In the genomic region with DNA sequence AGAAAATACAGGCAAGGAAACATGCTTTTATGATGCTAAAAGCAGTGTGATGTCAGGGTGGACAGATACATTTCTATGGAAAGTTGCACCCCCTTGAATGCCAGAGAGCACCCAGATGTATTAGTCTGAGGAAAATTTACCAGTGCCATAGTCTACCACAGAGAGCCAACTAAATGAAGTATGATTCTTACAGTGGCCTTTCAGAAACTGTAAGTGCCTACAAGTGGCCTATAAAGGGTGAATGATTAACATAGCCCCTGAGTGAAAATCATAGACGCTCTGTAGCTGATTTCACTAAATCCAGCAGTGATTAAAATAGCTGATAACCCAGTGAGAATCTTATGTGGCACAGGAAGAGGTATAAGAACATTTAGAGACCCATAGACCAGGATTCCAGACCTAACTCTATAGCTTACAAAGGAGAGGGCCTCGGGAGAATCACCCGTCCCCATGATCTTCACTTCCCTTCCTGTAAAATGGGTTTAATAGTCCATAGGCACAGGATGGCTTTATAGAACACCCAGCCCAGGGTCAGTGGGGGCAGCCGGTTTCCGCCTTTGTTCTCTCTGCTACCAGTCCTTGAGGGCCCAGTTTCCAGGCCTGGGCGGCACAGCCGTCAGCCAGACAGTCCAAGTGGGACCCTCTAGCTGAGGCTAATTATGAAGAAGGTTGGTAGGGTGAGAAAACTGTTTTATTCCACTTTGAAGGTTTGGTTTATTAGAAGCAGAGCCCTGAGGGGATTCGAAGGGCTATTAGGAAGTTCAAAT, we compare ENCODE assay signal across 19 cellular contexts. TPM values are rescaled to one million over a fixed set of nuclear protein-coding genes. Genes with fewer than 3 reads are reported as not detected.
DNase-seq lines count a peak whose midpoint lies in the region; ATAC-seq and TF ChIP-seq lines count a peak whose summit lies in the region.
"Had no signal": no experiment of that assay in that cellular context is flagged by ENCODE, and none has a peak within 500 bp of the region (broad histone marks: within the 10 kb centered on the region; RNA-seq: fewer than 3 reads in every experiment).

No MANE protein-coding gene starts in this region.

- peaks cover 36% of the 10 kb centered on the region for H3K27me3 ChIP-seq in iPS-15b (ENCODE audit: control insufficient read depth, insufficient read depth, low read length)

- ATAC-seq in SK-N-SH treated with all-trans-retinoic acid at 6 μM for 48 hours, result no peak

- peak; percentile 42 for DNase-seq in DMS53 (lab: John Stamatoyannopoulos, UW)
- DNase-seq in DMS53 treated with DMSO at 0.1 percent for 48 hours (lab: John Stamatoyannopoulos, UW; ENCODE audit: unreplicated experiment), result no peak
- no peak for DNase-seq in type B pancreatic cell (ENCODE audit: extremely low spot score, unreplicated experiment)
- no peak for DNase-seq in NCI-H510A treated with DMSO at 0.1 percent for 48 hours (lab: John Stamatoyannopoulos, UW)
- DNase-seq in hypothalamus (lab: John Stamatoyannopoulos, UW), result no peak
- DNase-seq: Calu3; CD4-positive, alpha-beta T cell; DMS79 treated with DMSO at 0.1 percent for 48 hours; HFFc6; Kasumi-1; NCI-H1105 treated with DMSO at 0.1 percent for 48 hours; NCI-H187 treated with DMSO at 0.1 percent for 48 hours; NCI-H345; SHP77 had no signal

- H3K36me3 ChIP-seq in iPS-15b (ENCODE audit: control insufficient read depth, insufficient read depth, low read length), result no peaks in the 10 kb centered on the region

- no peak overlapping the region for H3K27ac Mint-ChIP-seq in nephron
- H3K27ac Mint-ChIP-seq in type B pancreatic cell, result no peak overlapping the region
- H3K27ac Mint-ChIP-seq: B cell; CD4-positive, alpha-beta T cell; HFFc6; IgD-negative memory B cell had no signal

- H3K4me3 Mint-ChIP-seq in nephron, result peak overlapping the region; percentile 41 to 70 (median 68)
- H3K4me3 Mint-ChIP-seq in type B pancreatic cell, result peak overlapping the region; percentile 71
- H3K4me3 Mint-ChIP-seq: B cell; CD4-positive, alpha-beta T cell; HFFc6 had no signal

- H3K9me3 Mint-ChIP-seq in nephron, result no peaks in the 10 kb centered on the region
- no peaks in the 10 kb centered on the region for H3K9me3 Mint-ChIP-seq in type B pancreatic cell
- H3K9me3 Mint-ChIP-seq: CD4-positive, alpha-beta T cell had no signal

- H3K9ac ChIP-seq in iPS-15b (ENCODE audit: low read depth, low read length), result no peak overlapping the region

- H3K4me1 ChIP-seq in iPS-15b (ENCODE audit: control insufficient read depth, insufficient read depth, low read length), result peaks cover 5% of the 10 kb centered on the region

- no peaks in the 10 kb centered on the region for H3K36me3 Mint-ChIP-seq in nephron (ENCODE audit: low read depth)
- no peaks in the 10 kb centered on the region for H3K36me3 Mint-ChIP-seq in type B pancreatic cell
- H3K36me3 Mint-ChIP-seq: IgD-negative memory B cell had no signal

- peaks cover 85% of the 10 kb centered on the region for H3K27me3 Mint-ChIP-seq in nephron (ENCODE audit: low read depth)
- H3K27me3 Mint-ChIP-seq in type B pancreatic cell, result peaks cover 73% of the 10 kb centered on the region

- H3K4me3 ChIP-seq in iPS-15b (ENCODE audit: low read depth, low read length), result peak overlapping the region; percentile 33

- H3K4me1 Mint-ChIP-seq in nephron (peaks cover 13% of the 10 kb centered on the region), type B pancreatic cell (ENCODE audit: unreplicated experiment) (peaks cover 11% of the 10 kb centered on the region)
- H3K4me1 Mint-ChIP-seq: B cell had no signal

- TF ChIP-seq CTCF in nephron (IDR thresholded peaks at IDR 0.05; ENCODE audit: unreplicated experiment in 3 of 3), result no peak
- TF ChIP-seq CTCF in type B pancreatic cell (conservative IDR thresholded peaks at IDR 0.05), result no peak

- no peaks in the 10 kb centered on the region for H3K9me3 ChIP-seq in iPS-15b (ENCODE audit: control insufficient read depth, insufficient read depth, low read length)

TF ChIP-seq in SK-N-SH treated with all-trans-retinoic acid at 6 μM for 48 hours, 23 proteins besides CTCF, POLR2A, EP300 and RAD21 (continues in another document):
- TF ChIP-seq ZFP3 (CRISPR knock-in tag; IDR thresholded peaks at IDR 0.05) (no peak), ZNF70 (CRISPR knock-in tag; IDR thresholded peaks at IDR 0.05) (no peak), TOX (CRISPR knock-in tag; IDR thresholded peaks at IDR 0.05; ENCODE audit: borderline replicate concordance) (no peak), ZNF8 (CRISPR knock-in tag; IDR thresholded peaks at IDR 0.05) (no peak), OSR1 (CRISPR knock-in tag; IDR thresholded peaks at IDR 0.05) (no peak), ARNTL (CRISPR knock-in tag; IDR thresholded peaks at IDR 0.05; ENCODE audit: borderline replicate concordance, low read depth) (no peak)
- TF ChIP-seq, protein P1, sequence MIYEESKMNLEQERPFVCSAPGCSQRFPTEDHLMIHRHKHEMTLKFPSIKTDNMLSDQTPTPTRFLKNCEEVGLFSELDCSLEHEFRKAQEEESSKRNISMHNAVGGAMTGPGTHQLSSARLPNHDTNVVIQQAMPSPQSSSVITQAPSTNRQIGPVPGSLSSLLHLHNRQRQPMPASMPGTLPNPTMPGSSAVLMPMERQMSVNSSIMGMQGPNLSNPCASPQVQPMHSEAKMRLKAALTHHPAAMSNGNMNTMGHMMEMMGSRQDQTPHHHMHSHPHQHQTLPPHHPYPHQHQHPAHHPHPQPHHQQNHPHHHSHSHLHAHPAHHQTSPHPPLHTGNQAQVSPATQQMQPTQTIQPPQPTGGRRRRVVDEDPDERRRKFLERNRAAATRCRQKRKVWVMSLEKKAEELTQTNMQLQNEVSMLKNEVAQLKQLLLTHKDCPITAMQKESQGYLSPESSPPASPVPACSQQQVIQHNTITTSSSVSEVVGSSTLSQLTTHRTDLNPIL (CRISPR knock-in tag; IDR thresholded peaks at IDR 0.05; ENCODE audit: low read depth), result no peak
- TF ChIP-seq, protein P2, sequence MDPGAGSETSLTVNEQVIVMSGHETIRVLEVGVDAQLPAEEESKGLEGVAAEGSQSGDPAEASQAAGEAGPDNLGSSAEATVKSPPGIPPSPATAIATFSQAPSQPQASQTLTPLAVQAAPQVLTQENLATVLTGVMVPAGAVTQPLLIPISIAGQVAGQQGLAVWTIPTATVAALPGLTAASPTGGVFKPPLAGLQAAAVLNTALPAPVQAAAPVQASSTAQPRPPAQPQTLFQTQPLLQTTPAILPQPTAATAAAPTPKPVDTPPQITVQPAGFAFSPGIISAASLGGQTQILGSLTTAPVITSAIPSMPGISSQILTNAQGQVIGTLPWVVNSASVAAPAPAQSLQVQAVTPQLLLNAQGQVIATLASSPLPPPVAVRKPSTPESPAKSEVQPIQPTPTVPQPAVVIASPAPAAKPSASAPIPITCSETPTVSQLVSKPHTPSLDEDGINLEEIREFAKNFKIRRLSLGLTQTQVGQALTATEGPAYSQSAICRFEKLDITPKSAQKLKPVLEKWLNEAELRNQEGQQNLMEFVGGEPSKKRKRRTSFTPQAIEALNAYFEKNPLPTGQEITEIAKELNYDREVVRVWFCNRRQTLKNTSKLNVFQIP (CRISPR knock-in tag; IDR thresholded peaks at IDR 0.05; ENCODE audit: borderline replicate concordance, low read depth), result no peak
- TF ChIP-seq, protein P3, sequence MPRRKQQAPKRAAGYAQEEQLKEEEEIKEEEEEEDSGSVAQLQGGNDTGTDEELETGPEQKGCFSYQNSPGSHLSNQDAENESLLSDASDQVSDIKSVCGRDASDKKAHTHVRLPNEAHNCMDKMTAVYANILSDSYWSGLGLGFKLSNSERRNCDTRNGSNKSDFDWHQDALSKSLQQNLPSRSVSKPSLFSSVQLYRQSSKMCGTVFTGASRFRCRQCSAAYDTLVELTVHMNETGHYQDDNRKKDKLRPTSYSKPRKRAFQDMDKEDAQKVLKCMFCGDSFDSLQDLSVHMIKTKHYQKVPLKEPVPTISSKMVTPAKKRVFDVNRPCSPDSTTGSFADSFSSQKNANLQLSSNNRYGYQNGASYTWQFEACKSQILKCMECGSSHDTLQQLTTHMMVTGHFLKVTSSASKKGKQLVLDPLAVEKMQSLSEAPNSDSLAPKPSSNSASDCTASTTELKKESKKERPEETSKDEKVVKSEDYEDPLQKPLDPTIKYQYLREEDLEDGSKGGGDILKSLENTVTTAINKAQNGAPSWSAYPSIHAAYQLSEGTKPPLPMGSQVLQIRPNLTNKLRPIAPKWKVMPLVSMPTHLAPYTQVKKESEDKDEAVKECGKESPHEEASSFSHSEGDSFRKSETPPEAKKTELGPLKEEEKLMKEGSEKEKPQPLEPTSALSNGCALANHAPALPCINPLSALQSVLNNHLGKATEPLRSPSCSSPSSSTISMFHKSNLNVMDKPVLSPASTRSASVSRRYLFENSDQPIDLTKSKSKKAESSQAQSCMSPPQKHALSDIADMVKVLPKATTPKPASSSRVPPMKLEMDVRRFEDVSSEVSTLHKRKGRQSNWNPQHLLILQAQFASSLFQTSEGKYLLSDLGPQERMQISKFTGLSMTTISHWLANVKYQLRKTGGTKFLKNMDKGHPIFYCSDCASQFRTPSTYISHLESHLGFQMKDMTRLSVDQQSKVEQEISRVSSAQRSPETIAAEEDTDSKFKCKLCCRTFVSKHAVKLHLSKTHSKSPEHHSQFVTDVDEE (CRISPR knock-in tag; IDR thresholded peaks at IDR 0.05), result no peak
- TF ChIP-seq, protein P4, sequence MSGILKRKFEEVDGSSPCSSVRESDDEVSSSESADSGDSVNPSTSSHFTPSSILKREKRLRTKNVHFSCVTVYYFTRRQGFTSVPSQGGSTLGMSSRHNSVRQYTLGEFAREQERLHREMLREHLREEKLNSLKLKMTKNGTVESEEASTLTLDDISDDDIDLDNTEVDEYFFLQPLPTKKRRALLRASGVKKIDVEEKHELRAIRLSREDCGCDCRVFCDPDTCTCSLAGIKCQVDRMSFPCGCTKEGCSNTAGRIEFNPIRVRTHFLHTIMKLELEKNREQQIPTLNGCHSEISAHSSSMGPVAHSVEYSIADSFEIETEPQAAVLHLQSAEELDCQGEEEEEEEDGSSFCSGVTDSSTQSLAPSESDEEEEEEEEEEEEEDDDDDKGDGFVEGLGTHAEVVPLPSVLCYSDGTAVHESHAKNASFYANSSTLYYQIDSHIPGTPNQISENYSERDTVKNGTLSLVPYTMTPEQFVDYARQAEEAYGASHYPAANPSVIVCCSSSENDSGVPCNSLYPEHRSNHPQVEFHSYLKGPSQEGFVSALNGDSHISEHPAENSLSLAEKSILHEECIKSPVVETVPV (CRISPR knock-in tag; IDR thresholded peaks at IDR 0.05), result no peak

RNA-seq across cellular contexts. Expression of a gene that starts 35.5 kb away (rescaled TPM):
- 1.8 and 2.5 TPM in 2 replicates for total RNA-seq in type B pancreatic cell (ENCODE audit: low replicate concordance)
- total RNA-seq: B cell, Calu3 had no signal
